15 cellular contexts compared by ENCODE assay signal in genomic region chr3:67016522-67017080, GRCh38. TPM values are rescaled to one million over a fixed set of nuclear protein-coding genes. Genes with fewer than 3 reads are reported as not detected.
A peak's percentile ranks its signal among the peaks of the same experiment; 100 is the strongest.
DNase-seq lines count a peak whose midpoint lies in the region; ATAC-seq and TF ChIP-seq lines count a peak whose summit lies in the region.
"Had no signal": no experiment of that assay in that cellular context is flagged by ENCODE, and none has a peak within 500 bp of the region (broad histone marks: within the 10 kb centered on the region; RNA-seq: fewer than 3 reads in every experiment).

No MANE protein-coding gene starts in this region.

- H3K9me3 Mint-ChIP-seq in MCF 10A (ENCODE audit: unreplicated experiment) (no peaks in the 10 kb centered on the region), endodermal cell (no peaks in the 10 kb centered on the region)
- no peaks in the 10 kb centered on the region for H3K9me3 Mint-ChIP-seq in activated CD4-positive, alpha-beta memory T cell treated with anti-CD3 and anti-CD28 coated beads for 36 hours
- H3K9me3 Mint-ChIP-seq: activated T-helper 1 cell treated with anti-CD3 and anti-CD28 coated beads, Interleukin-12 subunit alpha, Interleukin-12 subunit beta, Interleukin-2, Interleukin-4 antibody, amounts not matched to agents 30 ng/mL and 10 ng/mL and 1 ng/mL, durations not matched to agents 14 hours and 24 hours and 36 hours; central memory CD8-positive, alpha-beta T cell had no signal

- H4K20me1 ChIP-seq in mammary epithelial cell (ENCODE audit: insufficient read depth, low read length): no peaks in the 10 kb centered on the region

- BruUV-seq in mammary epithelial cell (replicated peaks; lab: Mats Ljungman, UMichigan) (TSS peak; percentile 77), MCF 10A (replicated peaks; lab: Mats Ljungman, UMichigan) (no TSS peak)

- no peaks in the 10 kb centered on the region for H3K79me2 ChIP-seq in mammary epithelial cell (ENCODE audit: insufficient read depth, low read length)

- WGBS in mammary epithelial cell (ENCODE audit: low coverage, missing lambda C conversion rate): 83% methylated on average over 3 of the region's 3 CpGs
- 54 to 70% (median 57%) methylated on average over 3 of the region's 3 CpGs for WGBS in spleen, 5 donors
- WGBS in endodermal cell (ENCODE audit: insufficient coverage in 1 of 2, insufficient read length in 1 of 2), 2 experiments: 91 to 94% methylated on average over 2 of the region's 3 CpGs

- no peak for TF ChIP-seq POLR2A in spleen (IDR thresholded peaks at IDR 0.05)

- dilution Hi-C loops in mammary epithelial cell (cut with HindIII; ENCODE audit: low sequenced_read_pairs): no loop called here

- in situ Hi-C loops in mammary epithelial cell (cut with MboI; ENCODE audit: low sequenced_read_pairs in 2 of 2): no loop called here

- intact Hi-C loops in mammary epithelial cell (cut with micrococcal nuclease): no loop called here
- intact Hi-C loops in MCF 10A (cut with micrococcal nuclease): no loop called here
- intact Hi-C loops in spleen (cut with DNase I; ENCODE audit: low total_unique reads): no loop called here
- intact Hi-C loops in activated CD4-positive, alpha-beta memory T cell treated with anti-CD3 and anti-CD28 coated beads for 36 hours (cut with micrococcal nuclease): loop anchor here (5.0 kb wide), 1 partner anchor 331 kb away; no protein-coding TSS in a partner anchor

- no peak overlapping the region for H3K4me2 ChIP-seq in mammary epithelial cell (ENCODE audit: insufficient read depth, low read depth, low read length)

- no peak overlapping the region for H2AFZ ChIP-seq in mammary epithelial cell (ENCODE audit: low read depth, low read length)

- TF ChIP-seq CTCF in mammary epithelial cell (conservative IDR thresholded peaks at IDR 0.05 in 1 of 2, IDR thresholded peaks at IDR 0.05 in 1 of 2; ENCODE audit: extremely low read depth in 1 of 2, insufficient read depth in 1 of 2, low read depth in 1 of 2, low read length in 2 of 2) (no peak), MCF 10A (IDR thresholded peaks at IDR 0.05; ENCODE audit: unreplicated experiment) (no peak), spleen (IDR thresholded peaks at IDR 0.05 in 8 of 11, conservative IDR thresholded peaks at IDR 0.05 in 3 of 11) (no peak), endodermal cell (conservative IDR thresholded peaks at IDR 0.05) (no peak)

- no peak overlapping the region for H3K27ac ChIP-seq in mammary epithelial cell (ENCODE audit: insufficient read depth, low read depth, low read length)
- peak overlapping the region in 7 of 8 donors; percentile 14 to 68 (median 41) for H3K27ac ChIP-seq in spleen
- no peak overlapping the region for H3K27ac ChIP-seq in endodermal cell (ENCODE audit: low read depth, low read length)
- H3K27ac ChIP-seq: upper lobe of left lung had no signal

- H3K4me1 Mint-ChIP-seq in MCF 10A (ENCODE audit: insufficient read depth, unreplicated experiment) (peaks cover 13% of the 10 kb centered on the region), endodermal cell (peaks cover 40% of the 10 kb centered on the region)
- H3K4me1 Mint-ChIP-seq in activated CD4-positive, alpha-beta memory T cell treated with anti-CD3 and anti-CD28 coated beads for 36 hours (ENCODE audit: low read depth): peaks cover 28% of the 10 kb centered on the region

- no peak overlapping the region for H3K4me3 ChIP-seq in mammary epithelial cell (replicated peaks in 1 of 3; ENCODE audit: insufficient read depth in 1 of 3, low read depth in 2 of 3, low read length in 3 of 3)
- no peak overlapping the region for H3K4me3 ChIP-seq in spleen
- H3K4me3 ChIP-seq in endodermal cell (ENCODE audit: low read length): no peak overlapping the region
- H3K4me3 ChIP-seq: upper lobe of left lung had no signal

- H3K27me3 Mint-ChIP-seq in MCF 10A (ENCODE audit: insufficient read depth, unreplicated experiment) (no peaks in the 10 kb centered on the region), endodermal cell (ENCODE audit: insufficient read depth) (peaks cover 2% of the 10 kb centered on the region)
- no peaks in the 10 kb centered on the region for H3K27me3 Mint-ChIP-seq in activated CD4-positive, alpha-beta memory T cell treated with anti-CD3 and anti-CD28 coated beads for 36 hours
- H3K27me3 Mint-ChIP-seq: central memory CD8-positive, alpha-beta T cell had no signal

- DNase-seq in mammary epithelial cell (no peak), MCF 10A (ENCODE audit: unreplicated experiment) (no peak), spleen (no peak), endodermal cell (no peak), amygdala (lab: John Stamatoyannopoulos, UW) (no peak)
- no peak for DNase-seq in activated CD4-positive, alpha-beta memory T cell treated with anti-CD3 and anti-CD28 coated beads for 36 hours
- DNase-seq: GDM1, left colon, NCI-H510A, posterior cingulate gyrus, upper lobe of left lung had no signal

- H3K27me3 ChIP-seq in mammary epithelial cell (ENCODE audit: insufficient read depth, low read length): no peaks in the 10 kb centered on the region
- H3K27me3 ChIP-seq in spleen (replicated peaks in 1 of 7): no peaks in the 10 kb centered on the region
- no peaks in the 10 kb centered on the region for H3K27me3 ChIP-seq in endodermal cell (ENCODE audit: control insufficient read depth, insufficient read depth, low read length, poor library complexity, severe bottlenecking)
- H3K27me3 ChIP-seq: upper lobe of left lung had no signal

- ATAC-seq in GM21619 (IDR thresholded peaks at IDR 0.05; ENCODE audit: unreplicated experiment) (peak; percentile 47), HG03571 (IDR thresholded peaks at IDR 0.05; ENCODE audit: unreplicated experiment) (peak; percentile 36)

- H3K9me3 ChIP-seq in mammary epithelial cell (replicated peaks; ENCODE audit: insufficient read depth, low read length) (no peaks in the 10 kb centered on the region), spleen (no peaks in the 10 kb centered on the region), endodermal cell (ENCODE audit: control insufficient read depth, low read length) (no peaks in the 10 kb centered on the region)
- H3K9me3 ChIP-seq: upper lobe of left lung had no signal

- H3K4me3 Mint-ChIP-seq in MCF 10A (ENCODE audit: unreplicated experiment) (no peak overlapping the region), endodermal cell (no peak overlapping the region)
- no peak overlapping the region for H3K4me3 Mint-ChIP-seq in activated CD4-positive, alpha-beta memory T cell treated with anti-CD3 and anti-CD28 coated beads for 36 hours
- H3K4me3 Mint-ChIP-seq: activated T-helper 1 cell treated with anti-CD3 and anti-CD28 coated beads, Interleukin-12 subunit alpha, Interleukin-12 subunit beta, Interleukin-2, Interleukin-4 antibody, amounts not matched to agents 30 ng/mL and 10 ng/mL and 1 ng/mL, durations not matched to agents 14 hours and 24 hours and 36 hours; central memory CD8-positive, alpha-beta T cell had no signal

- no peaks in the 10 kb centered on the region for H3K36me3 ChIP-seq in mammary epithelial cell (ENCODE audit: insufficient read depth, low read length)
- H3K36me3 ChIP-seq in spleen: peaks cover 0 to 6% (median 0%) of the 10 kb centered on the region in 6 donors
- no peaks in the 10 kb centered on the region for H3K36me3 ChIP-seq in endodermal cell (ENCODE audit: control insufficient read depth, insufficient read depth, low read length)
- H3K36me3 ChIP-seq: upper lobe of left lung had no signal

- H3K36me3 Mint-ChIP-seq in MCF 10A (ENCODE audit: insufficient read depth, unreplicated experiment) (peaks cover under 1% of the 10 kb centered on the region), endodermal cell (ENCODE audit: low read depth) (no peaks in the 10 kb centered on the region)
- H3K36me3 Mint-ChIP-seq in activated CD4-positive, alpha-beta memory T cell treated with anti-CD3 and anti-CD28 coated beads for 36 hours: peaks cover 9% of the 10 kb centered on the region

- H3K4me1 ChIP-seq in mammary epithelial cell (ENCODE audit: insufficient read depth, low read length): peaks cover 16% of the 10 kb centered on the region
- H3K4me1 ChIP-seq in spleen: peaks cover 11 to 45% (median 40%) of the 10 kb centered on the region in 6 donors
- H3K4me1 ChIP-seq in endodermal cell (ENCODE audit: control insufficient read depth, insufficient read depth, low read length): peaks cover 9% of the 10 kb centered on the region

- H3K9ac ChIP-seq in mammary epithelial cell (ENCODE audit: insufficient read depth, low read length) (no peak overlapping the region), endodermal cell (ENCODE audit: extremely low read depth, low read length, poor library complexity, severe bottlenecking) (no peak overlapping the region)

- CTCF ChIA-PET in mammary epithelial cell (lab: Charles Lee; ENCODE audit: low non-redundant PET) (no interaction called here), MCF 10A (lab: Yijun Ruan, JAX) (no interaction called here)
- CTCF ChIA-PET in activated CD4-positive, alpha-beta memory T cell treated with anti-CD3 and anti-CD28 coated beads for 36 hours (lab: Charles Lee): no interaction called here

- no peak overlapping the region for H3K27ac Mint-ChIP-seq in MCF 10A (ENCODE audit: low read depth, unreplicated experiment)
- no peak overlapping the region for H3K27ac Mint-ChIP-seq in endodermal cell
- no peak overlapping the region for H3K27ac Mint-ChIP-seq in activated CD4-positive, alpha-beta memory T cell treated with anti-CD3 and anti-CD28 coated beads for 36 hours
- H3K27ac Mint-ChIP-seq: activated T-helper 1 cell treated with anti-CD3 and anti-CD28 coated beads, Interleukin-12 subunit alpha, Interleukin-12 subunit beta, Interleukin-2, Interleukin-4 antibody, amounts not matched to agents 30 ng/mL and 10 ng/mL and 1 ng/mL, durations not matched to agents 14 hours and 24 hours and 36 hours had no signal

- POLR2A ChIA-PET in MCF 10A (lab: Yijun Ruan, JAX): interaction anchor here (0.6 to 1.4 kb wide), 2 partner anchors 10 to 281 kb away, joined by 3 to 4 read pairs; no protein-coding TSS in a partner anchor
- POLR2A ChIA-PET in activated CD4-positive, alpha-beta memory T cell treated with anti-CD3 and anti-CD28 coated beads for 36 hours (lab: Charles Lee): no interaction called here

RNA-seq across cellular contexts. Expression of gene KBTBD8, which starts 18.5 kb away (rescaled TPM):
- total RNA-seq in mammary epithelial cell: 1 to 10 TPM; 3.5 to 3.7 TPM
- polyA plus RNA-seq in mammary epithelial cell: 1.5 TPM
- 3.5 TPM for polyA minus RNA-seq in mammary epithelial cell
- total RNA-seq in MCF 10A (2022): 1.7 and 4.3 TPM in 2 replicates
- 10 to 100 TPM; 11.9 to 31.9 (median 14.5) TPM for total RNA-seq in spleen
- polyA plus RNA-seq in spleen: 10 to 100 TPM in 2 of 3 donors, 1 to 10 TPM in 1; 9.8 to 10.5 (median 10.2) TPM
- 1 to 10 TPM; 3.5 to 6.2 TPM for total RNA-seq in endodermal cell
- 3.2 TPM for polyA plus RNA-seq in endodermal cell (2013, experiment 1 of 2)
- polyA plus RNA-seq in endodermal cell (2013, experiment 2 of 2): 5.6 TPM
- 10 to 100 TPM; 13.5 to 15.5 TPM for total RNA-seq in activated CD4-positive, alpha-beta memory T cell treated with anti-CD3 and anti-CD28 coated beads for 36 hours

Comparison
In these comparisons a context has a peak if more than half of its experiments do, and no peak if none do; other contexts are left out.
1. H3K27ac ChIP-seq: peak in spleen (7 of 8); none in mammary epithelial cell (single experiment) and endodermal cell (single experiment).